1 cellular context compared by ENCODE assay signal in the genomic region with DNA sequence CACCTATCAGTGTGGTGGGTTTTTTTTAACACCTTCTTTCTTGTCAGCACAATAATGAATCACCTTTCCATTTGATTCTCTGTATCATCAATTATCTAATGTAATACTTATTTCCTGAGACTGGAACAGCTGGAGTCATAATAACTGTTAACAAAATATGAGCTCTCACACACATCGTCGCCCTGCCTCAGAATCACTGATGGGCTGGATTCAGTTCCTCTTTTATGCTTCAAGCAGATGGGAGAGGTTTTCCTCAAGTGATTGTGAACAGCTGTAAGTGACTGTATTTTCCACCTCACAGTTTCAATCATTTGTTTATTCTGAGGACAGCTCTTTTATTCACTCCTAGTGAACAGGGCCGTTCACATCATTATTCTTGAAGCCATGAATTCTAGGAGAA.
TF ChIP-seq lines count a peak whose summit lies in the region.

No MANE protein-coding gene starts in this region.

TF ChIP-seq in K562, 482 proteins besides CTCF, POLR2A, EP300 and RAD21:
- TF ChIP-seq SPI1 (IDR thresholded peaks at IDR 0.05; ENCODE audit: borderline replicate concordance, low read depth, low read length) (peak; percentile 89), TAF7 (tag; IDR thresholded peaks at IDR 0.05) (no peak), ZNF507 (tag; conservative IDR thresholded peaks at IDR 0.05) (no peak)
